In the genomic region with DNA sequence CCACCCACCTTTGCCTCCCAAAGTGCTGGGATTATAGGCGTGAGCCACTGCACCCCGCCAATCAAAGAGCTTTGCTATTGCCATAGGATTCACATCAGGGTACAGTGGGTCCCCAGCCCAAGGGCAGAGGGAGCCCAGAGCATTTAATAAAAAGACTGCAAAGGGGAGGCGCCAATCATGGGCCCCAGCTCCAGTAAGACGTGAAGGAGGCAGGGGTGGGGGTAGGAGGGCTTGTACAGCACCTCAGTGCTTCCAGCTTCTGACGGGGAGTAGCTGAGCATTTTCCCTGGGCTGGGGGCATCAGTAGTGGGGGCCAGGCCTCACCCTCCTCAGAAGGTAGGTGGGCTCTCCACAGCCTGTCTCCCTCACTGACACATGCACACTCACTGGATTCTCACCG, we compare ENCODE assay signal across 13 cellular contexts. TPM values are rescaled to one million over a fixed set of nuclear protein-coding genes. Genes with fewer than 3 reads are reported as not detected.
DNase-seq lines count a peak whose midpoint lies in the region; ATAC-seq, FAIRE-seq and TF ChIP-seq lines count a peak whose summit lies in the region.
"Had no signal": no experiment of that assay in that cellular context is flagged by ENCODE, and none has a peak within 500 bp of the region (broad histone marks: within the 10 kb centered on the region; RNA-seq: fewer than 3 reads in every experiment).

No MANE protein-coding gene starts in this region.

- POLR2A ChIA-PET in CD8-positive, alpha-beta T cell (lab: Charles Lee), result interaction anchor here (0.5 to 1.8 kb wide), 6 partner anchors 14 to 339 kb away, joined by 3 to 5 read pairs (median 4); a partner anchor contains a TSS
- POLR2A ChIA-PET in HEK293T (lab: Yijun Ruan, JAX), result no interaction called here

- intact Hi-C loops in CD8-positive, alpha-beta T cell (cut with DNase I, micrococcal nuclease), result loop anchor here (1.0 to 10.0 kb wide), 3 partner anchors 39 to 435 kb away; a partner anchor contains a TSS
- intact Hi-C loops in activated T-helper 2 cell treated with anti-CD3 and anti-CD28 coated beads, Interferon-gamma antibody, Interleukin-2, Interleukin-4, amounts not matched to agents 10 μg/mL and 5 μg/mL and 100 μg/mL, durations not matched to agents 14 hours and 24 hours and 36 hours (cut with micrococcal nuclease), result loop anchor here (5.0 kb wide), 1 partner anchor 317 kb away; a partner anchor contains a TSS

- FAIRE-seq in GM19239 (lab: Jason Lieb, UNC), result peak; percentile 21
- FAIRE-seq: D721Med had no signal

- H3K4me1 ChIP-seq in CD8-positive, alpha-beta T cell (ENCODE audit: insufficient read depth, low read length), result peaks cover 66% of the 10 kb centered on the region
- H3K4me1 ChIP-seq in tibial nerve, result peaks cover 0 to 27% (median 14%) of the 10 kb centered on the region in 4 donors

- no peak for TF ChIP-seq CTCF in CD8-positive, alpha-beta T cell (IDR thresholded peaks at IDR 0.05)
- TF ChIP-seq CTCF in tibial nerve (IDR thresholded peaks at IDR 0.05), result no peak

- peaks cover 64% of the 10 kb centered on the region for H3K4me1 Mint-ChIP-seq in CD8-positive, alpha-beta T cell (ENCODE audit: low read depth)
- H3K4me1 Mint-ChIP-seq in activated T-helper 2 cell treated with anti-CD3 and anti-CD28 coated beads, Interferon-gamma antibody, Interleukin-2, Interleukin-4, amounts not matched to agents 10 μg/mL and 5 μg/mL and 100 μg/mL, durations not matched to agents 14 hours and 24 hours and 36 hours (ENCODE audit: low read depth), result peaks cover 53% of the 10 kb centered on the region
- H3K4me1 Mint-ChIP-seq in natural killer cell treated with Interleukin-12 subunit alpha and Interleukin-12 subunit beta and Interleukin-15 and Interleukin-18, amount 100 ng/mL, for 72 hours (ENCODE audit: low read depth in 2 of 2), result peaks cover 45 to 52% of the 10 kb centered on the region in 2 donors

- no peak overlapping the region for H3K27ac ChIP-seq in CD8-positive, alpha-beta T cell (ENCODE audit: low read depth, low read length)
- H3K27ac ChIP-seq in tibial nerve, result no peak overlapping the region

- no peak for ATAC-seq in CD8-positive, alpha-beta T cell
- no peak for ATAC-seq in natural killer cell treated with Interleukin-12 subunit alpha and Interleukin-12 subunit beta and Interleukin-15 and Interleukin-18, amount 100 ng/mL, for 72 hours

- no peak for TF ChIP-seq POLR2A in tibial nerve (IDR thresholded peaks at IDR 0.05)

- peaks cover 7% of the 10 kb centered on the region for H3K36me3 Mint-ChIP-seq in CD8-positive, alpha-beta T cell
- peaks cover 16% of the 10 kb centered on the region for H3K36me3 Mint-ChIP-seq in activated T-helper 2 cell treated with anti-CD3 and anti-CD28 coated beads, Interferon-gamma antibody, Interleukin-2, Interleukin-4, amounts not matched to agents 10 μg/mL and 5 μg/mL and 100 μg/mL, durations not matched to agents 14 hours and 24 hours and 36 hours (ENCODE audit: low read depth)
- H3K36me3 Mint-ChIP-seq in natural killer cell treated with Interleukin-12 subunit alpha and Interleukin-12 subunit beta and Interleukin-15 and Interleukin-18, amount 100 ng/mL, for 72 hours, result peaks cover 6% of the 10 kb centered on the region

- no peaks in the 10 kb centered on the region for H3K9me3 ChIP-seq in CD8-positive, alpha-beta T cell (ENCODE audit: low read length)
- no peaks in the 10 kb centered on the region for H3K9me3 ChIP-seq in tibial nerve

- TF ChIP-seq EP300 in tibial nerve (IDR thresholded peaks at IDR 0.05), result no peak

- no peaks in the 10 kb centered on the region for H3K36me3 ChIP-seq in CD8-positive, alpha-beta T cell (ENCODE audit: insufficient read depth, low read length)
- H3K36me3 ChIP-seq in tibial nerve, result no peaks in the 10 kb centered on the region

- peak overlapping the region; percentile 62 for H3K27ac Mint-ChIP-seq in CD8-positive, alpha-beta T cell
- H3K27ac Mint-ChIP-seq in activated T-helper 2 cell treated with anti-CD3 and anti-CD28 coated beads, Interferon-gamma antibody, Interleukin-2, Interleukin-4, amounts not matched to agents 10 μg/mL and 5 μg/mL and 100 μg/mL, durations not matched to agents 14 hours and 24 hours and 36 hours, result peak overlapping the region; percentile 48
- peak overlapping the region; percentile 70 to 88 for H3K27ac Mint-ChIP-seq in natural killer cell treated with Interleukin-12 subunit alpha and Interleukin-12 subunit beta and Interleukin-15 and Interleukin-18, amount 100 ng/mL, for 72 hours

- peak overlapping the region; percentile 86 for H3K4me3 Mint-ChIP-seq in CD8-positive, alpha-beta T cell
- H3K4me3 Mint-ChIP-seq in activated T-helper 2 cell treated with anti-CD3 and anti-CD28 coated beads, Interferon-gamma antibody, Interleukin-2, Interleukin-4, amounts not matched to agents 10 μg/mL and 5 μg/mL and 100 μg/mL, durations not matched to agents 14 hours and 24 hours and 36 hours (ENCODE audit: low read depth), result peak overlapping the region; percentile 83
- peak overlapping the region; percentile 98 for H3K4me3 Mint-ChIP-seq in natural killer cell treated with Interleukin-12 subunit alpha and Interleukin-12 subunit beta and Interleukin-15 and Interleukin-18, amount 100 ng/mL, for 72 hours

- H3K9me3 Mint-ChIP-seq in CD8-positive, alpha-beta T cell, result no peaks in the 10 kb centered on the region
- H3K9me3 Mint-ChIP-seq in activated T-helper 2 cell treated with anti-CD3 and anti-CD28 coated beads, Interferon-gamma antibody, Interleukin-2, Interleukin-4, amounts not matched to agents 10 μg/mL and 5 μg/mL and 100 μg/mL, durations not matched to agents 14 hours and 24 hours and 36 hours, result no peaks in the 10 kb centered on the region
- no peaks in the 10 kb centered on the region for H3K9me3 Mint-ChIP-seq in natural killer cell treated with Interleukin-12 subunit alpha and Interleukin-12 subunit beta and Interleukin-15 and Interleukin-18, amount 100 ng/mL, for 72 hours

- DNase-seq in CD8-positive, alpha-beta T cell, result no peak
- DNase-seq in GM19239 (ENCODE audit: insufficient read length, low spot score), result no peak
- no peak for DNase-seq in activated T-helper 2 cell treated with anti-CD3 and anti-CD28 coated beads, Interferon-gamma antibody, Interleukin-2, Interleukin-4, amounts not matched to agents 10 μg/mL and 5 μg/mL and 100 μg/mL, durations not matched to agents 14 hours and 24 hours and 36 hours (ENCODE audit: low spot score)
- DNase-seq in natural killer cell treated with Interleukin-12 subunit alpha and Interleukin-12 subunit beta and Interleukin-15 and Interleukin-18, amount 100 ng/mL, for 72 hours (ENCODE audit: low spot score), result peak; percentile 52
- no peak for DNase-seq in tibial nerve (ENCODE audit: low spot score in 2 of 2)
- DNase-seq in NCI-H2196 treated with DMSO at 0.1 percent for 48 hours (lab: John Stamatoyannopoulos, UW; ENCODE audit: unreplicated experiment), result no peak
- DNase-seq in NCI-H128 (lab: John Stamatoyannopoulos, UW; ENCODE audit: unreplicated experiment), result no peak
- DNase-seq in HEK293T (ENCODE audit: extremely low spot score), result no peak
- DNase-seq: caudate nucleus, IMR-90, NCI-H2029, retina had no signal

- H3K27me3 Mint-ChIP-seq in CD8-positive, alpha-beta T cell (ENCODE audit: low read depth), result no peaks in the 10 kb centered on the region
- peaks cover 4% of the 10 kb centered on the region for H3K27me3 Mint-ChIP-seq in activated T-helper 2 cell treated with anti-CD3 and anti-CD28 coated beads, Interferon-gamma antibody, Interleukin-2, Interleukin-4, amounts not matched to agents 10 μg/mL and 5 μg/mL and 100 μg/mL, durations not matched to agents 14 hours and 24 hours and 36 hours (ENCODE audit: low read depth)
- H3K27me3 Mint-ChIP-seq in natural killer cell treated with Interleukin-12 subunit alpha and Interleukin-12 subunit beta and Interleukin-15 and Interleukin-18, amount 100 ng/mL, for 72 hours, result no peaks in the 10 kb centered on the region

- H3K27me3 ChIP-seq in CD8-positive, alpha-beta T cell (ENCODE audit: insufficient read depth, low read length), result no peaks in the 10 kb centered on the region
- H3K27me3 ChIP-seq in tibial nerve, result no peaks in the 10 kb centered on the region

- peak overlapping the region; percentile 17 for H3K4me3 ChIP-seq in CD8-positive, alpha-beta T cell (ENCODE audit: low read depth, low read length)
- H3K4me3 ChIP-seq in tibial nerve, result peak overlapping the region in 1 of 4 donors; percentile 69

- CTCF ChIA-PET in CD8-positive, alpha-beta T cell (lab: Charles Lee), result interaction anchor here (1.0 to 14.7 kb wide), 5 partner anchors 32 to 128 kb away, joined by 3 to 161 read pairs (median 4); a partner anchor contains a TSS
- CTCF ChIA-PET in HEK293T (lab: Yijun Ruan, JAX), result no interaction called here

- WGBS in tibial nerve, 2 donors, result 77 to 83% methylated on average over 6 of the region's 6 CpGs

TF ChIP-seq in HEK293T, 16 proteins besides CTCF, POLR2A, EP300 and RAD21:
- TF ChIP-seq HDGF (IDR thresholded peaks at IDR 0.05; ENCODE audit: borderline replicate concordance) (no peak), ELF4 (IDR thresholded peaks at IDR 0.05) (no peak), L3MBTL2 (conservative IDR thresholded peaks at IDR 0.05) (no peak), CTBP1 (IDR thresholded peaks at IDR 0.05; ENCODE audit: borderline replicate concordance) (no peak)

RNA-seq across cellular contexts. Expression of a gene that starts 1.5 kb away (rescaled TPM):
- total RNA-seq in CD8-positive, alpha-beta T cell, result 10 to 100 TPM; 27.9 to 30.2 TPM
- total RNA-seq in activated T-helper 2 cell treated with anti-CD3 and anti-CD28 coated beads, Interferon-gamma antibody, Interleukin-2, Interleukin-4, amounts not matched to agents 10 μg/mL and 5 μg/mL and 100 μg/mL, durations not matched to agents 14 hours and 24 hours and 36 hours, result 33.3 and 34.5 TPM in 2 replicates
- 10 to 100 TPM; 31.9 to 42.7 TPM for total RNA-seq in natural killer cell treated with Interleukin-12 subunit alpha and Interleukin-12 subunit beta and Interleukin-15 and Interleukin-18, amount 100 ng/mL, for 72 hours
- total RNA-seq in tibial nerve, result 10 to 100 TPM; 11.1 to 14.9 (median 12.4) TPM
